In the genomic region with DNA sequence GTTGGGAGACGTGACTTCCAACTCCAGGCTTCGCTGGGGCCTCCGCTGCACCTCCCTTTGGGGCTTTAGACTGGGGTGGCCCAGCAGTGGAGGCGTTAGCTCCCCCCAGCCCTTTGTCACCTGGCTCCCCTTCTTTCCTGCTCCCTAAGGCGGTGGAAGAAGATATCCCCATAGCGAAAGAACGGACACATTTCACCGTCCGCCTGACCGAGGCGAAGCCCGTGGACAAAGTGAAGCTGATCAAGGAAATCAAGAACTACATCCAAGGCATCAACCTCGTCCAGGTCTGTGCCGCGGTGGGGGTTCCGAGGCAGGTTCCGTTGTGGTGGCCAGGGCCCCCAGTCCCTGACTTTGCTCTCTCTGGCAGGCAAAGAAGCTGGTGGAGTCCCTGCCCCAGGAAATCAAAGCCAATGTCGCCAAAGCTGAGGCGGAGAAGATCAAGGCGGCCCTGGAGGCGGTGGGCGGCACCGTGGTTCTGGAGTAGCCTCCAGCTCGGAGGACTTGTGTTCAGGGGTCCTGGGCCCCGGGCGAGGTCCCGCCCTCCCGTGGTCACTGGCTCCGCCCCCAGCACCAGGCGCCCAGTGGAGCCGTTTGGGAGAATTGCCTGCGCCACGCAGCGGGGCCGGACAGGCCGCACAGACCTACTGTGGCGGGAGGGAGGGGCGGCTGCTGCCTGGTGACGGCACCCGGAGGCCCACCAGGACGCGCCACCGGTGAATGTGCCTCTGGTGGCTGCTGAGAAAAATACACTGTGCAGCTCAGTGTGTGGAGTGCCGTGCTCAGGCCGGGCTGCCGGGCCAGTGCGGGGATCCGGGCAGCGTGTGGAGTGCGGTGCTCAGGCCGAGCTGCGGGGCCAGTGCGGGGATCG, we compare ENCODE assay signal across 17 cellular contexts. TPM values are rescaled to one million over a fixed set of nuclear protein-coding genes. Genes with fewer than 3 reads are reported as not detected.
DNase-seq lines count a peak whose midpoint lies in the region; ATAC-seq, FAIRE-seq and TF ChIP-seq lines count a peak whose summit lies in the region.
"Had no signal": no experiment of that assay in that cellular context is flagged by ENCODE, and none has a peak within 500 bp of the region (broad histone marks: within the 10 kb centered on the region; RNA-seq: fewer than 3 reads in every experiment).

No MANE protein-coding gene starts in this region.

- in situ Hi-C loops in GM12878 (cut with MboI) = no loop called here

- no peak overlapping the region for H3K4me3 ChIP-seq in GM12878
- H3K4me3 ChIP-seq: prostate gland, tibial artery had no signal

- H4K20me1 ChIP-seq in GM12878 (ENCODE audit: control insufficient read depth, insufficient read depth) = 0 out of 2 replicates have a peak, but pooled peaks cover under 1% of the 10 kb centered on the region

- H3K27me3 ChIP-seq in GM12878 (replicated peaks in 1 of 2; ENCODE audit: control insufficient read depth in 2 of 2, insufficient read depth in 2 of 2, low read length in 1 of 2) = no peaks in the 10 kb centered on the region

- no TSS peak for BruUV-seq in Calu3 (replicated peaks; lab: Mats Ljungman, UMichigan)
- TSS peak; percentile 41 for BruUV-seq in GM12878 (replicated peaks; lab: Mats Ljungman, UMichigan)

- CTCF ChIA-PET in Calu3 (lab: Charles Lee) = no interaction called here
- CTCF ChIA-PET in GM12878 (lab: Yijun Ruan, JAX) = no interaction called here

- H3K4me1 Mint-ChIP-seq in Calu3 (ENCODE audit: low read depth, unreplicated experiment) = peaks cover 18% of the 10 kb centered on the region

- POLR2A ChIA-PET in GM12878 (lab: Charles Lee) = interaction anchor here (0.6 kb wide), 1 partner anchor 16 kb away, joined by 7 read pairs; no protein-coding TSS in a partner anchor

- no peaks in the 10 kb centered on the region for H3K27me3 Mint-ChIP-seq in Calu3 (ENCODE audit: unreplicated experiment)
- H3K27me3 Mint-ChIP-seq: naive thymus-derived CD8-positive, alpha-beta T cell; stimulated activated memory B cell treated with anti-CD40 and anti-IgM and Interleukin-4, amounts not matched to agents 10 μg/mL and 1 μg/mL and 100 μg/mL, for 72 hours had no signal

- H3K9me3 ChIP-seq in GM12878 (replicated peaks; ENCODE audit: control insufficient read depth, insufficient read depth, low read length) = no peaks in the 10 kb centered on the region
- H3K9me3 ChIP-seq: prostate gland, tibial artery had no signal

- intact Hi-C loops in Calu3 (cut with micrococcal nuclease; ENCODE audit: unreplicated experiment) (no loop called here), GM12878 (cut with micrococcal nuclease; ENCODE audit: unreplicated experiment) (no loop called here)

- H3K79me2 ChIP-seq in GM12878 (ENCODE audit: control insufficient read depth, insufficient read depth, low read length) = peaks cover 38% of the 10 kb centered on the region

- no peak overlapping the region for H2AFZ ChIP-seq in GM12878 (ENCODE audit: control insufficient read depth, low read depth, low read length)

- no peak overlapping the region for H3K4me2 ChIP-seq in GM12878 (ENCODE audit: control insufficient read depth, insufficient read depth)

- no peaks in the 10 kb centered on the region for H3K9me3 Mint-ChIP-seq in Calu3 (ENCODE audit: low read depth, unreplicated experiment)
- H3K9me3 Mint-ChIP-seq: naive thymus-derived CD8-positive, alpha-beta T cell; stimulated activated memory B cell treated with anti-CD40 and anti-IgM and Interleukin-4, amounts not matched to agents 10 μg/mL and 1 μg/mL and 100 μg/mL, for 72 hours had no signal

- FAIRE-seq in GM12878 (lab: Jason Lieb, UNC) = no peak
- FAIRE-seq: D721Med, GM18507 had no signal

- TF ChIP-seq POLR2A in GM18526 (IDR thresholded peaks at IDR 0.05; ENCODE audit: extremely low read depth, insufficient read length) = peak; percentile 4
- TF ChIP-seq POLR2A in GM12878 (IDR thresholded peaks at IDR 0.05; ENCODE audit: low read depth, low read length) = peak; percentile 54; the same call in 1 of the 2 replicates

- RAD21 ChIA-PET in GM12878 (lab: Charles Lee; ENCODE audit: unreplicated experiment) = no interaction called here

- no peak overlapping the region for H3K27ac ChIP-seq in GM12878 (ENCODE audit: control insufficient read depth, insufficient read depth)
- H3K27ac ChIP-seq: prostate gland, tibial artery had no signal

- H3K27ac Mint-ChIP-seq in Calu3 (ENCODE audit: unreplicated experiment) = no peak overlapping the region
- H3K27ac Mint-ChIP-seq: stimulated activated memory B cell treated with anti-CD40 and anti-IgM and Interleukin-4, amounts not matched to agents 10 μg/mL and 1 μg/mL and 100 μg/mL, for 72 hours had no signal

- no peak for DNase-seq in Calu3
- DNase-seq in GM12878 (ENCODE audit: low read depth, low spot score) = no peak
- no peak for DNase-seq in NCI-H1694 (lab: John Stamatoyannopoulos, UW)
- no peak for DNase-seq in kidney tubule cell (ENCODE audit: low spot score)
- no peak for DNase-seq in NCI-H128 (lab: John Stamatoyannopoulos, UW; ENCODE audit: unreplicated experiment)
- DNase-seq: activated CD4-positive, alpha-beta T cell treated with anti-CD3 and anti-CD28 coated beads for 1 hour; activated naive CD4-positive, alpha-beta T cell treated with anti-CD3 and anti-CD28 coated beads, Interleukin-2, amount 50 U/mL, for 16 hours; naive thymus-derived CD8-positive, alpha-beta T cell; NCI-H187; NCI-H446; NK-92 treated with Interleukin-12 subunit alpha and Interleukin-12 subunit beta, amount 100 ng/mL, for 24 hours; tibial artery had no signal

- WGBS in GM12878 (ENCODE audit: insufficient coverage, insufficient replicate concordance, low lambda C conversion rate, missing lambda C conversion rate) = 96% methylated on average over 42 of the region's 54 CpGs

- SMC1A ChIA-PET in GM12878 (lab: Charles Lee; ENCODE audit: uncharacterized antibody, unreplicated experiment) = no interaction called here

- peaks cover 9 to 23% of the 10 kb centered on the region in 2 experiments for H3K36me3 ChIP-seq in GM12878 (ENCODE audit: control insufficient read depth in 2 of 2, insufficient read depth in 2 of 2, low read length in 1 of 2)

- TF ChIP-seq RAD21 in GM12878 (IDR thresholded peaks at IDR 0.05; ENCODE audit: insufficient read depth, low read depth, low read length) = no peak

- peaks cover 79% of the 10 kb centered on the region for H3K36me3 Mint-ChIP-seq in Calu3 (ENCODE audit: insufficient read depth, unreplicated experiment)

- TF ChIP-seq CTCF in Calu3 (IDR thresholded peaks at IDR 0.05; ENCODE audit: unreplicated experiment) (peak; percentile 36), GM12878 (IDR thresholded peaks at IDR 0.05 in 2 of 3, conservative IDR thresholded peaks at IDR 0.05 in 1 of 3; ENCODE audit: control insufficient read depth in 2 of 3, extremely low read depth in 1 of 3, insufficient read depth in 1 of 3, low read depth in 3 of 3, low read length in 3 of 3) (0 out of 6 replicates have a peak, but pooled peaks of 2 of the 3 experiments have one; percentile 3 to 7)

- no peak for ATAC-seq in GM12878
- ATAC-seq: naive thymus-derived CD8-positive, alpha-beta T cell; stimulated activated memory B cell treated with anti-CD40 and anti-IgM and Interleukin-4, amounts not matched to agents 10 μg/mL and 1 μg/mL and 100 μg/mL, for 72 hours had no signal

- TF ChIP-seq EP300 in GM12878 (IDR thresholded peaks at IDR 0.05; ENCODE audit: borderline replicate concordance in 1 of 2, control insufficient read depth in 1 of 2, low read depth in 2 of 2, low read length in 2 of 2) = no peak

- H3K9ac ChIP-seq in GM12878 (ENCODE audit: control insufficient read depth, insufficient read depth, low read length) = no peak overlapping the region

- H3K4me1 ChIP-seq in GM12878 (ENCODE audit: control insufficient read depth, insufficient read depth, low read length) = peaks cover 14% of the 10 kb centered on the region

- no peak overlapping the region for H3K4me3 Mint-ChIP-seq in Calu3 (ENCODE audit: low read depth, unreplicated experiment)
- H3K4me3 Mint-ChIP-seq: stimulated activated memory B cell treated with anti-CD40 and anti-IgM and Interleukin-4, amounts not matched to agents 10 μg/mL and 1 μg/mL and 100 μg/mL, for 72 hours had no signal

RNA-seq across cellular contexts. Expression of a gene that starts 3.8 kb away (rescaled TPM):
- total RNA-seq in Calu3 (2022) (94.7 and 101 TPM in 2 replicates), GM12878 (2014; rRNA removed) (115 and 157 TPM in 2 replicates), GM12878 (2014; rRNA removed; fragmentation: Illumina TruSeq; extraction: Trizol) (37.5 and 42.7 TPM in 2 replicates), GM12878 (2021) (163 and 169 TPM in 2 replicates)
- 8.8 and 10.1 TPM in 2 replicates for total RNA-seq in GM12878 (2013; cell fraction: nucleolus; rRNA removed)
- polyA plus RNA-seq in GM12878 (2011; ENCODE audit: low read depth) = 20.7 TPM
- polyA plus RNA-seq in GM12878 (2011; rRNA removed) (50.4 and 77.8 TPM in 2 replicates), GM12878 (2014; fragmentation: Illumina TruSeq; extraction: Trizol) (28.4 and 67.3 TPM in 2 replicates), GM12878 (2014; fragmentation: Nextera tagmentation; extraction: Ambion mirVana) (1 to 10 TPM; 1.3 to 4.5 TPM), GM12878 (2014; rRNA removed) (269 and 299 TPM in 2 replicates), GM12878 (2016; fragmentation: Nextera tagmentation; extraction: Ambion mirVana) (100 to 1,000 TPM; 235 to 247 TPM)
- polyA plus RNA-seq in GM12878 (2011; cell fraction: cytosol; rRNA removed) = 118 and 173 TPM in 2 replicates
- polyA plus RNA-seq in GM12878 (2011; cell fraction: nucleus; rRNA removed) = 63.4 and 87.9 TPM in 2 replicates
- 61.5 and 76.2 TPM in 2 replicates for polyA plus RNA-seq in GM12878 (2012)
- 25.1 and 41.4 TPM in 2 replicates for polyA minus RNA-seq in GM12878 (2011; rRNA and poly(A)+ RNA removed)
- polyA minus RNA-seq in GM12878 (2011; cell fraction: cytosol; rRNA and poly(A)+ RNA removed) = 26.9 and 29.7 TPM in 2 replicates
- 6.0 and 18.1 TPM in 2 replicates for polyA minus RNA-seq in GM12878 (2011; cell fraction: nucleus; rRNA and poly(A)+ RNA removed)

RNA-seq across cellular contexts. Expression of a gene that starts 5.1 kb away (rescaled TPM):
- total RNA-seq in Calu3 (2022) (66.5 and 72.3 TPM in 2 replicates), GM12878 (2014; rRNA removed) (50.1 and 52.6 TPM in 2 replicates), GM12878 (2014; rRNA removed; fragmentation: Illumina TruSeq; extraction: Trizol) (9.3 and 11.6 TPM in 2 replicates), GM12878 (2021) (38.5 and 41.7 TPM in 2 replicates)
- 9.2 and 29.9 TPM in 2 replicates for total RNA-seq in GM12878 (2013; cell fraction: nucleolus; rRNA removed)
- 4.1 TPM for polyA plus RNA-seq in GM12878 (2011; ENCODE audit: low read depth)
- polyA plus RNA-seq in GM12878 (2011; rRNA removed) (2.7 and 10.2 TPM in 2 replicates), GM12878 (2014; fragmentation: Illumina TruSeq; extraction: Trizol) (1.1 and 11.6 TPM in 2 replicates), GM12878 (2014; fragmentation: Nextera tagmentation; extraction: Ambion mirVana) (1 to 10 TPM in 1 of 2 experiments, under 1 TPM in 1; 0.11 to 1.4 TPM), GM12878 (2014; rRNA removed) (33.0 and 43.1 TPM in 2 replicates), GM12878 (2016; fragmentation: Nextera tagmentation; extraction: Ambion mirVana) (10 to 100 TPM; 68.6 to 72.7 TPM)
- 18.6 and 24.8 TPM in 2 replicates for polyA plus RNA-seq in GM12878 (2011; cell fraction: cytosol; rRNA removed)
- 34.2 and 50.1 TPM in 2 replicates for polyA plus RNA-seq in GM12878 (2011; cell fraction: nucleus; rRNA removed)
- 12.3 and 12.9 TPM in 2 replicates for polyA plus RNA-seq in GM12878 (2012)
- 4.9 and 12.2 TPM in 2 replicates for polyA minus RNA-seq in GM12878 (2011; rRNA and poly(A)+ RNA removed)
- polyA minus RNA-seq in GM12878 (2011; cell fraction: cytosol; rRNA and poly(A)+ RNA removed) = 3.6 and 6.1 TPM in 2 replicates
- polyA minus RNA-seq in GM12878 (2011; cell fraction: nucleus; rRNA and poly(A)+ RNA removed) = 6.2 and 15.2 TPM in 2 replicates

RNA-seq across cellular contexts. Expression of a gene that starts 23.2 kb away (rescaled TPM):
- total RNA-seq in Calu3 (2022) (160 and 167 TPM in 2 replicates), GM12878 (2014; rRNA removed) (41.4 and 59.5 TPM in 2 replicates), GM12878 (2014; rRNA removed; fragmentation: Illumina TruSeq; extraction: Trizol) (23.2 and 29.3 TPM in 2 replicates), GM12878 (2021) (58.0 and 85.6 TPM in 2 replicates)
- total RNA-seq in GM12878 (2013; cell fraction: nucleolus; rRNA removed) = 118 and 143 TPM in 2 replicates
- 26.6 TPM for polyA plus RNA-seq in GM12878 (2011; ENCODE audit: low read depth)
- polyA plus RNA-seq in GM12878 (2011; rRNA removed) (23.5 and 40.1 TPM in 2 replicates), GM12878 (2014; fragmentation: Illumina TruSeq; extraction: Trizol) (29.2 and 51.0 TPM in 2 replicates), GM12878 (2014; fragmentation: Nextera tagmentation; extraction: Ambion mirVana) (1 to 10 TPM; 2.2 to 3.7 TPM), GM12878 (2014; rRNA removed) (75.4 and 94.8 TPM in 2 replicates), GM12878 (2016; fragmentation: Nextera tagmentation; extraction: Ambion mirVana) (10 to 100 TPM; 59.9 to 69.3 TPM)
- 34.2 and 50.9 TPM in 2 replicates for polyA plus RNA-seq in GM12878 (2011; cell fraction: cytosol; rRNA removed)
- polyA plus RNA-seq in GM12878 (2011; cell fraction: nucleus; rRNA removed) = 518 and 543 TPM in 2 replicates
- 54.1 and 64.4 TPM in 2 replicates for polyA plus RNA-seq in GM12878 (2012)
- polyA minus RNA-seq in GM12878 (2011; rRNA and poly(A)+ RNA removed) = 42.9 and 44.6 TPM in 2 replicates
- 22.3 and 29.3 TPM in 2 replicates for polyA minus RNA-seq in GM12878 (2011; cell fraction: cytosol; rRNA and poly(A)+ RNA removed)
- polyA minus RNA-seq in GM12878 (2011; cell fraction: nucleus; rRNA and poly(A)+ RNA removed) = 49.6 and 81.2 TPM in 2 replicates

RNA-seq across cellular contexts. Expression of a gene that starts 23.4 kb away (rescaled TPM):
- 35.4 and 40.1 TPM in 2 replicates for total RNA-seq in Calu3 (2022)
- total RNA-seq in GM12878 (2013; cell fraction: nucleolus; rRNA removed) = 16.5 and 20.3 TPM in 2 replicates
- 41.9 and 42.1 TPM in 2 replicates for total RNA-seq in GM12878 (2014; rRNA removed)
- 21.0 and 22.1 TPM in 2 replicates for total RNA-seq in GM12878 (2014; rRNA removed; fragmentation: Illumina TruSeq; extraction: Trizol)
- total RNA-seq in GM12878 (2021) = 18.6 and 25.6 TPM in 2 replicates
- 29.5 TPM for polyA plus RNA-seq in GM12878 (2011; ENCODE audit: low read depth)
- 26.8 and 34.3 TPM in 2 replicates for polyA plus RNA-seq in GM12878 (2011; rRNA removed)
- 45.5 and 56.7 TPM in 2 replicates for polyA plus RNA-seq in GM12878 (2011; cell fraction: cytosol; rRNA removed)
- polyA plus RNA-seq in GM12878 (2011; cell fraction: nucleus; rRNA removed) = 15.8 and 23.1 TPM in 2 replicates
- polyA plus RNA-seq in GM12878 (2012) = 24.6 and 26.5 TPM in 2 replicates
- polyA plus RNA-seq in GM12878 (2014; fragmentation: Illumina TruSeq; extraction: Trizol) = 15.9 and 27.4 TPM in 2 replicates
- 10 to 100 TPM in 1 of 2 experiments, 1 to 10 TPM in 1; 4.7 to 20.8 TPM for polyA plus RNA-seq in GM12878 (2014; fragmentation: Nextera tagmentation; extraction: Ambion mirVana)
- polyA plus RNA-seq in GM12878 (2014; rRNA removed) = 43.6 and 44.5 TPM in 2 replicates
- polyA plus RNA-seq in GM12878 (2016; fragmentation: Nextera tagmentation; extraction: Ambion mirVana) = 10 to 100 TPM; 46.5 to 47.6 TPM
- polyA minus RNA-seq in GM12878 (2011; rRNA and poly(A)+ RNA removed) = 12.5 and 18.9 TPM in 2 replicates
- 5.9 and 7.2 TPM in 2 replicates for polyA minus RNA-seq in GM12878 (2011; cell fraction: cytosol; rRNA and poly(A)+ RNA removed)
- 6.4 and 10.4 TPM in 2 replicates for polyA minus RNA-seq in GM12878 (2011; cell fraction: nucleus; rRNA and poly(A)+ RNA removed)

RNA-seq across cellular contexts. Expression of a gene that starts 40.5 kb away (rescaled TPM):
- total RNA-seq in Calu3 (2022) = 37.5 and 37.8 TPM in 2 replicates
- 8.0 and 8.8 TPM in 2 replicates for total RNA-seq in GM12878 (2013; cell fraction: nucleolus; rRNA removed)
- 21.9 and 23.3 TPM in 2 replicates for total RNA-seq in GM12878 (2014; rRNA removed)
- 18.3 and 19.6 TPM in 2 replicates for total RNA-seq in GM12878 (2014; rRNA removed; fragmentation: Illumina TruSeq; extraction: Trizol)
- total RNA-seq in GM12878 (2021) = 32.0 and 35.1 TPM in 2 replicates
- 5.7 TPM for polyA plus RNA-seq in GM12878 (2011; ENCODE audit: low read depth)
- 7.7 and 13.7 TPM in 2 replicates for polyA plus RNA-seq in GM12878 (2011; rRNA removed)
- polyA plus RNA-seq in GM12878 (2011; cell fraction: cytosol; rRNA removed) = 12.6 and 24.0 TPM in 2 replicates
- polyA plus RNA-seq in GM12878 (2011; cell fraction: nucleus; rRNA removed) = 26.3 and 30.0 TPM in 2 replicates
- polyA plus RNA-seq in GM12878 (2012) = 16.2 and 24.2 TPM in 2 replicates
- polyA plus RNA-seq in GM12878 (2014; fragmentation: Illumina TruSeq; extraction: Trizol) = 20.9 and 32.6 TPM in 2 replicates
- polyA plus RNA-seq in GM12878 (2014; fragmentation: Nextera tagmentation; extraction: Ambion mirVana) = 1 to 10 TPM; 2.2 to 5.1 TPM
- polyA plus RNA-seq in GM12878 (2014; rRNA removed) = 33.8 and 39.3 TPM in 2 replicates
- 10 to 100 TPM; 44.6 to 45.4 TPM for polyA plus RNA-seq in GM12878 (2016; fragmentation: Nextera tagmentation; extraction: Ambion mirVana)
- 3.0 and 4.8 TPM in 2 replicates for polyA minus RNA-seq in GM12878 (2011; rRNA and poly(A)+ RNA removed)
- polyA minus RNA-seq in GM12878 (2011; cell fraction: cytosol; rRNA and poly(A)+ RNA removed) = 5.2 and 6.8 TPM in 2 replicates
- 3.4 and 11.5 TPM in 2 replicates for polyA minus RNA-seq in GM12878 (2011; cell fraction: nucleus; rRNA and poly(A)+ RNA removed)
